In the genomic region with DNA sequence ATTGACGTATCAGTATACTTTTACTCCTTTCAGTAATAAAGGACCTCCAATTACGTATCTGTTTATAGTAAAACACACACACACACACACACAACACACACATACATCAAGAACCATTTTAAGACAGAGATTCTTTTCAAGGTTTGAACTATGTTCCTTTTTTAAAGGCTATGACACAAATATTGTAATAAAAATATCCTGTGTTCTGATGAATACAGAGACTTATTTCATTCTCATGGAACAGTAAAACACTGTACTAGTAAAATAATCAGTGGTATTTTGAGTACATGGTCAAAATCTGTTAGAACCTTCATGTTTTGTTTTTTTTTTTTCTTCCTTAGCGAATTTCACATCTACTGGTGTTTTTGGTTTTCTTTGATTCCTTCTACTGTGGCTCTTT, we compare ENCODE assay signal across 15 cellular contexts. TPM values are rescaled to one million over a fixed set of nuclear protein-coding genes. Genes with fewer than 3 reads are reported as not detected.
"Had no signal": no experiment of that assay in that cellular context is flagged by ENCODE, and none has a peak within 500 bp of the region (broad histone marks: within the 10 kb centered on the region; RNA-seq: fewer than 3 reads in every experiment).

No MANE protein-coding gene starts in this region.

- H3K27me3 ChIP-seq: right atrium auricular region had no signal

- H3K9me3 Mint-ChIP-seq: activated CD4-positive, alpha-beta T cell treated with anti-CD3 and anti-CD28 coated beads, Interleukin-2, amount 10 ng/mL, durations not matched to agents 24 days and 14 days; dendritic cell treated with granulocyte-macrophage colony-stimulating factor and Interleukin-4, amounts not matched to agents 40 ng/mL and 50 ng/mL, for 4 days; WTC11 had no signal

- H3K36me3 Mint-ChIP-seq: activated naive CD8-positive, alpha-beta T cell treated with anti-CD3 and anti-CD28 coated beads for 36 hours; WTC11 had no signal

- H3K27ac Mint-ChIP-seq: activated CD4-positive, alpha-beta T cell treated with anti-CD3 and anti-CD28 coated beads, Interleukin-2, amount 10 ng/mL, durations not matched to agents 24 days and 14 days; activated CD8-positive, alpha-beta T cell treated with anti-CD3 and anti-CD28 coated beads, Interleukin-2, amount 10 ng/mL, durations not matched to agents 7 days and 5 days; activated naive CD8-positive, alpha-beta T cell treated with anti-CD3 and anti-CD28 coated beads for 36 hours; dendritic cell treated with granulocyte-macrophage colony-stimulating factor and Interleukin-4, amounts not matched to agents 40 ng/mL and 50 ng/mL, for 4 days; naive B cell; WTC11 had no signal

- H3K27ac ChIP-seq: neutrophil, right atrium auricular region, transverse colon had no signal

- DNase-seq: activated CD4-positive, alpha-beta T cell treated with anti-CD3 and anti-CD28 coated beads, Interleukin-2, amount 10 ng/mL, durations not matched to agents 24 days and 14 days; activated CD8-positive, alpha-beta memory T cell treated with anti-CD3 and anti-CD28 coated beads, Interleukin-2, amount 50 U/mL, for 4 hours; activated CD8-positive, alpha-beta T cell treated with anti-CD3 and anti-CD28 coated beads, Interleukin-2, amount 10 ng/mL, durations not matched to agents 7 days and 5 days; activated naive CD8-positive, alpha-beta T cell treated with anti-CD3 and anti-CD28 coated beads for 36 hours; activated T-cell treated with anti-CD3 and anti-CD28 coated beads, Interleukin-2, amount 50 U/mL, for 48 hours; cerebellar nuclear complex; erythroblast; naive B cell; stimulated activated naive CD8-positive, alpha-beta T cell treated with anti-CD3 and anti-CD28 coated beads, Interleukin-15, Interleukin-2, amounts not matched to agents 100 U/mL and 50 U/mL, for 24 hours; T-helper 2 cell; transverse colon had no signal

- H3K4me3 ChIP-seq: right atrium auricular region, transverse colon had no signal

- ATAC-seq: activated CD8-positive, alpha-beta T cell treated with anti-CD3 and anti-CD28 coated beads, Interleukin-2, amount 10 ng/mL, durations not matched to agents 7 days and 5 days; stimulated activated naive CD8-positive, alpha-beta T cell treated with anti-CD3 and anti-CD28 coated beads, Interleukin-15, Interleukin-2, amounts not matched to agents 100 U/mL and 50 U/mL, for 24 hours; WTC11 had no signal

- H3K4me3 Mint-ChIP-seq: activated CD4-positive, alpha-beta T cell treated with anti-CD3 and anti-CD28 coated beads, Interleukin-2, amount 10 ng/mL, durations not matched to agents 24 days and 14 days; activated CD8-positive, alpha-beta T cell treated with anti-CD3 and anti-CD28 coated beads, Interleukin-2, amount 10 ng/mL, durations not matched to agents 7 days and 5 days; activated naive CD8-positive, alpha-beta T cell treated with anti-CD3 and anti-CD28 coated beads for 36 hours; dendritic cell treated with granulocyte-macrophage colony-stimulating factor and Interleukin-4, amounts not matched to agents 40 ng/mL and 50 ng/mL, for 4 days; naive B cell had no signal

- H3K36me3 ChIP-seq: neutrophil, right atrium auricular region, transverse colon had no signal

- H3K9me3 ChIP-seq: neutrophil, right atrium auricular region, transverse colon had no signal

RNA-seq across cellular contexts. Expression of a gene that starts 7.6 kb away (rescaled TPM):
- total RNA-seq: activated CD4-positive, alpha-beta T cell treated with anti-CD3 and anti-CD28 coated beads, Interleukin-2, amount 10 ng/mL, durations not matched to agents 24 days and 14 days; activated CD8-positive, alpha-beta T cell treated with anti-CD3 and anti-CD28 coated beads, Interleukin-2, amount 10 ng/mL, durations not matched to agents 7 days and 5 days; activated naive CD8-positive, alpha-beta T cell treated with anti-CD3 and anti-CD28 coated beads for 36 hours had no signal
